ENCODE assay signal across 24 cellular contexts in genomic region chr11:115764172-115764571, GRCh38.
"Had no signal": no experiment of that assay in that cellular context is flagged by ENCODE, and none has a peak within 500 bp of the region (broad histone marks: within the 10 kb centered on the region; RNA-seq: fewer than 3 reads in every experiment).

No MANE protein-coding gene starts in this region.

- H3K27ac Mint-ChIP-seq: activated CD4-positive, alpha-beta T cell treated with anti-CD3 and anti-CD28 coated beads for 36 hours; activated T-helper 1 cell treated with anti-CD3 and anti-CD28 coated beads, Interleukin-12 subunit alpha, Interleukin-12 subunit beta, Interleukin-2, Interleukin-4 antibody, amounts not matched to agents 30 ng/mL and 10 ng/mL and 1 ng/mL, durations not matched to agents 14 hours and 24 hours and 36 hours; mesothelial cell of epicardium; naive thymus-derived CD4-positive, alpha-beta T cell; T-cell; T-helper 2 cell treated with Interferon-gamma antibody and Interleukin-4, amounts not matched to agents 5 μg/mL and 100 μg/mL, for 36 hours had no signal

- ATAC-seq: activated CD4-positive, alpha-beta T cell treated with anti-CD3 and anti-CD28 coated beads for 36 hours; body of pancreas; foreskin keratinocyte; heart right ventricle; naive thymus-derived CD4-positive, alpha-beta T cell; pancreas; T-cell; upper lobe of right lung had no signal

- H3K4me3 Mint-ChIP-seq: activated CD4-positive, alpha-beta T cell treated with anti-CD3 and anti-CD28 coated beads for 36 hours; activated T-helper 1 cell treated with anti-CD3 and anti-CD28 coated beads, Interleukin-12 subunit alpha, Interleukin-12 subunit beta, Interleukin-2, Interleukin-4 antibody, amounts not matched to agents 30 ng/mL and 10 ng/mL and 1 ng/mL, durations not matched to agents 14 hours and 24 hours and 36 hours; mesothelial cell of epicardium; naive thymus-derived CD4-positive, alpha-beta T cell; neural crest cell; T-cell; T-helper 2 cell treated with Interferon-gamma antibody and Interleukin-4, amounts not matched to agents 5 μg/mL and 100 μg/mL, for 36 hours had no signal

- DNase-seq: activated CD4-positive, alpha-beta T cell treated with anti-CD3 and anti-CD28 coated beads for 36 hours; activated CD4-positive, alpha-beta T cell treated with anti-CD3 and anti-CD28 coated beads, Interleukin-2, amount 50 U/mL, for 4 hours; activated CD4-positive, CD25-positive, alpha-beta regulatory T cell; activated effector memory CD4-positive, alpha-beta T cell treated with anti-CD3 and anti-CD28 coated beads, Interleukin-2, amount 50 U/mL, for 16 hours; activated naive CD4-positive, alpha-beta T cell treated with anti-CD3 and anti-CD28 coated beads, Interleukin-2, amount 50 U/mL, for 16 hours; activated T-cell treated with anti-CD3 and anti-CD28 coated beads, Interleukin-2, amount 50 U/mL, for 1 hour; amygdala; body of pancreas; dermis blood vessel endothelial cell; effector CD4-positive, alpha-beta T cell; foreskin keratinocyte; heart right ventricle; naive thymus-derived CD4-positive, alpha-beta T cell; nucleus accumbens; pancreas; spleen; stimulated activated naive CD4-positive, alpha-beta T cell; T-cell; tibial artery; upper lobe of right lung had no signal

- H3K9me3 Mint-ChIP-seq: activated T-helper 1 cell treated with anti-CD3 and anti-CD28 coated beads, Interleukin-12 subunit alpha, Interleukin-12 subunit beta, Interleukin-2, Interleukin-4 antibody, amounts not matched to agents 30 ng/mL and 10 ng/mL and 1 ng/mL, durations not matched to agents 14 hours and 24 hours and 36 hours; mesothelial cell of epicardium; neural crest cell; T-cell; T-helper 2 cell treated with Interferon-gamma antibody and Interleukin-4, amounts not matched to agents 5 μg/mL and 100 μg/mL, for 36 hours had no signal

- H3K4me1 Mint-ChIP-seq: activated CD4-positive, alpha-beta T cell treated with anti-CD3 and anti-CD28 coated beads for 36 hours; T-cell had no signal

- H3K36me3 Mint-ChIP-seq: mesothelial cell of epicardium; naive thymus-derived CD4-positive, alpha-beta T cell; T-cell had no signal
